In the genomic region with DNA sequence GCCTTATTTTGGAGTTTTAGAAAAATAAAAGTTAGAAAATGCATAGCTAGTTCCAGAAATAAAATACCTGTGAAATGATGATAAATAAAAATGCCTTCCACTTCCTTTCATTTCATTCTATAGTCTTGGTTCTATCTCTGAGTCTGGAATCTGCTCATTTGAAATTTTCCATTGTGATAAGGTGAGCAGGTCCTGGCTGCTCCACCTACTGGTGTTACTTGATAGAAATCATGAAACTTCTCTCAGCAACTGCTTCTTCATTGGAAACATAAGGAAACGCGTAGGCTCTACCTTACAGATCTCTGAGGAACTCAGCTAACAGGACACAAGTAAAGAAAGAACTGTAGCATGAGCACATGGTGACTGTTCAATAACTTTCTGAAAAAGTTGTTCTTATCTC, we compare ENCODE assay signal across 8 cellular contexts.
DNase-seq lines count a peak whose midpoint lies in the region; ATAC-seq, FAIRE-seq and TF ChIP-seq lines count a peak whose summit lies in the region.

No MANE protein-coding gene starts in this region.

- peak; percentile 36 for FAIRE-seq in keratinocyte (lab: Jason Lieb, UNC)

- CTCF ChIA-PET in HCT116 (lab: Charles Lee) (interaction anchor here (1.8 kb wide), 1 partner anchor 8 kb away, joined by 6 read pairs; no protein-coding TSS in a partner anchor), RWPE1 (lab: Yijun Ruan, JAX) (interaction anchor here (0.6 kb wide), 1 partner anchor 564 kb away, joined by 3 read pairs; no protein-coding TSS in a partner anchor)

- H3K9me3 ChIP-seq in HCT116 (ENCODE audit: control insufficient read depth in 1 of 2, insufficient read depth in 1 of 2, low read depth in 1 of 2, low read length in 2 of 2) (no peaks in the 10 kb centered on the region), keratinocyte (ENCODE audit: control insufficient read depth, low read depth, low read length) (no peaks in the 10 kb centered on the region)

- BruUV-seq in HCT116 (replicated peaks; lab: Mats Ljungman, UMichigan): no TSS peak

- H3K4me3 ChIP-seq in HCT116 (replicated peaks in 1 of 2; ENCODE audit: low read depth in 1 of 2, low read length in 2 of 2) (no peak overlapping the region), keratinocyte (ENCODE audit: control insufficient read depth in 2 of 3, extremely low read depth in 1 of 3, insufficient read depth in 2 of 3, low read depth in 1 of 3, low read length in 3 of 3) (no peak overlapping the region)

- H3K9ac ChIP-seq in HCT116 (ENCODE audit: low read length) (no peak overlapping the region), keratinocyte (ENCODE audit: control insufficient read depth, extremely low read depth, insufficient read depth, low read length) (no peak overlapping the region)

- no peaks in the 10 kb centered on the region for H3K36me3 ChIP-seq in HCT116 (ENCODE audit: control insufficient read depth in 1 of 2, insufficient read depth in 2 of 2, low read length in 2 of 2)
- H3K36me3 ChIP-seq in keratinocyte (ENCODE audit: control insufficient read depth in 2 of 2, extremely low read depth in 1 of 2, insufficient read depth in 2 of 2, low read length in 2 of 2): no peaks in the 10 kb centered on the region

- H3K27me3 ChIP-seq in HCT116 (ENCODE audit: insufficient read depth, low read length) (no peaks in the 10 kb centered on the region), keratinocyte (ENCODE audit: control insufficient read depth, extremely low read depth, insufficient read depth, low read length) (no peaks in the 10 kb centered on the region)

- RAD21 ChIA-PET in HCT116 (lab: Charles Lee; ENCODE audit: low non-redundant PET in 1 of 2, low total read pairs in 2 of 2, uncharacterized antibody in 2 of 2, unreplicated experiment in 2 of 2): no interaction called here

- no peaks in the 10 kb centered on the region for H3K9me3 Mint-ChIP-seq in activated naive CD4-positive, alpha-beta T cell treated with anti-CD3 and anti-CD28 coated beads, Interleukin-2, amount 50 U/mL, for 72 hours

- intact Hi-C loops in HCT116 (cut with micrococcal nuclease): no loop called here

- DNase-seq in HCT116 (ENCODE audit: low read depth, low spot score) (peak; percentile 13), RWPE1 (ENCODE audit: low spot score) (peak; percentile 22), keratinocyte (ENCODE audit: low read depth, low spot score) (no peak), cerebellar cortex (ENCODE audit: low spot score) (no peak), NCI-H510A (lab: John Stamatoyannopoulos, UW) (no peak)
- no peak for DNase-seq in activated naive CD4-positive, alpha-beta T cell treated with anti-CD3 and anti-CD28 coated beads, Interleukin-2, amount 50 U/mL, for 72 hours (ENCODE audit: low spot score in 2 of 2)

- no peak overlapping the region for H3K27ac Mint-ChIP-seq in activated naive CD4-positive, alpha-beta T cell treated with anti-CD3 and anti-CD28 coated beads, Interleukin-2, amount 50 U/mL, for 72 hours

- dilution Hi-C loops in keratinocyte (cut with MboI; ENCODE audit: extremely low pct_ligation_motif_present, low sequenced_read_pairs): no loop called here

- H4K20me1 ChIP-seq in HCT116 (ENCODE audit: insufficient read depth): no peaks in the 10 kb centered on the region
- H4K20me1 ChIP-seq in keratinocyte (ENCODE audit: control insufficient read depth, extremely low read depth, insufficient read depth, low read length): no peaks in the 10 kb centered on the region

- TF ChIP-seq RAD21 in HCT116 (IDR thresholded peaks at IDR 0.05; ENCODE audit: low read depth): peak; percentile 41

- no peaks in the 10 kb centered on the region for H3K9me2 ChIP-seq in HCT116 (ENCODE audit: insufficient read depth)

- no peaks in the 10 kb centered on the region for H3K79me2 ChIP-seq in HCT116 (ENCODE audit: insufficient read depth, low read length)
- no peaks in the 10 kb centered on the region for H3K79me2 ChIP-seq in keratinocyte (ENCODE audit: control insufficient read depth, insufficient read depth, low read length)

- H3K4me1 ChIP-seq in HCT116 (ENCODE audit: control insufficient read depth in 1 of 2, insufficient read depth in 2 of 2, low read length in 2 of 2): no peaks in the 10 kb centered on the region
- no peaks in the 10 kb centered on the region for H3K4me1 ChIP-seq in keratinocyte (ENCODE audit: control insufficient read depth, extremely low read depth, insufficient read depth, low read length)

- no peak for TF ChIP-seq POLR2A in HCT116 (IDR thresholded peaks at IDR 0.05; ENCODE audit: borderline replicate concordance, extremely low read depth, insufficient read depth, insufficient read length)

- H3K27ac ChIP-seq in C4-2B (no peak overlapping the region), HCT116 (ENCODE audit: low read depth, low read length) (no peak overlapping the region), RWPE1 (no peak overlapping the region), keratinocyte (ENCODE audit: control insufficient read depth, insufficient read depth, low read length) (no peak overlapping the region)

- H3K36me3 Mint-ChIP-seq in activated naive CD4-positive, alpha-beta T cell treated with anti-CD3 and anti-CD28 coated beads, Interleukin-2, amount 50 U/mL, for 72 hours: no peaks in the 10 kb centered on the region

- H2AFZ ChIP-seq in HCT116 (ENCODE audit: low read depth, low read length, poor library complexity, severe bottlenecking): no peak overlapping the region
- H2AFZ ChIP-seq in keratinocyte (ENCODE audit: control insufficient read depth, low read length): no peak overlapping the region

- peak; percentile 49 for ATAC-seq in HCT116
- no peak for ATAC-seq in activated naive CD4-positive, alpha-beta T cell treated with anti-CD3 and anti-CD28 coated beads, Interleukin-2, amount 50 U/mL, for 72 hours
- no peak for ATAC-seq in HG03139 (IDR thresholded peaks at IDR 0.05; ENCODE audit: unreplicated experiment)

- H3K4me2 ChIP-seq in HCT116 (ENCODE audit: low read length) (no peak overlapping the region), keratinocyte (ENCODE audit: control insufficient read depth, extremely low read depth, insufficient read depth, low read depth, low read length) (no peak overlapping the region)

- TF ChIP-seq CTCF in C4-2B (conservative IDR thresholded peaks at IDR 0.05): peak; percentile 53
- TF ChIP-seq CTCF in HCT116 (IDR thresholded peaks at IDR 0.05 in 2 of 3, conservative IDR thresholded peaks at IDR 0.05 in 1 of 3; ENCODE audit: borderline replicate concordance in 1 of 3, insufficient read depth in 1 of 3, low read depth in 2 of 3, low read length in 2 of 3): peak; percentile 36 to 63 (median 50); a peak in 5 of 6 replicates
- peak; percentile 39 for TF ChIP-seq CTCF in RWPE1 (conservative IDR thresholded peaks at IDR 0.05; ENCODE audit: low read depth)
- peak; percentile 24 to 55 (median 39) for TF ChIP-seq CTCF in keratinocyte (optimal IDR thresholded peaks at IDR 0.05 in 1 of 3, IDR thresholded peaks at IDR 0.05 in 1 of 3, conservative IDR thresholded peaks at IDR 0.05 in 1 of 3; ENCODE audit: extremely low read depth in 1 of 3, insufficient read depth in 2 of 3, low read length in 3 of 3)

- POLR2A ChIA-PET in HCT116 (lab: Charles Lee) (no interaction called here), RWPE1 (lab: Yijun Ruan, JAX; ENCODE audit: low non-redundant PET) (no interaction called here)

- H3K9me1 ChIP-seq in keratinocyte (ENCODE audit: control insufficient read depth, extremely low read depth, insufficient read depth, low read length): no peaks in the 10 kb centered on the region

TF ChIP-seq in HCT116, 20 proteins besides CTCF, POLR2A, EP300 and RAD21 (continues in another document):
- TF ChIP-seq SRF (IDR thresholded peaks at IDR 0.05; ENCODE audit: low read depth) (no peak), EGR1 (IDR thresholded peaks at IDR 0.05; ENCODE audit: low read depth) (no peak), FOSL1 (IDR thresholded peaks at IDR 0.05; ENCODE audit: low read depth) (no peak), YY1 (IDR thresholded peaks at IDR 0.05; ENCODE audit: extremely low read depth, insufficient replicate concordance, low read depth, low read length) (no peak)
- TF ChIP-seq, protein P1, sequence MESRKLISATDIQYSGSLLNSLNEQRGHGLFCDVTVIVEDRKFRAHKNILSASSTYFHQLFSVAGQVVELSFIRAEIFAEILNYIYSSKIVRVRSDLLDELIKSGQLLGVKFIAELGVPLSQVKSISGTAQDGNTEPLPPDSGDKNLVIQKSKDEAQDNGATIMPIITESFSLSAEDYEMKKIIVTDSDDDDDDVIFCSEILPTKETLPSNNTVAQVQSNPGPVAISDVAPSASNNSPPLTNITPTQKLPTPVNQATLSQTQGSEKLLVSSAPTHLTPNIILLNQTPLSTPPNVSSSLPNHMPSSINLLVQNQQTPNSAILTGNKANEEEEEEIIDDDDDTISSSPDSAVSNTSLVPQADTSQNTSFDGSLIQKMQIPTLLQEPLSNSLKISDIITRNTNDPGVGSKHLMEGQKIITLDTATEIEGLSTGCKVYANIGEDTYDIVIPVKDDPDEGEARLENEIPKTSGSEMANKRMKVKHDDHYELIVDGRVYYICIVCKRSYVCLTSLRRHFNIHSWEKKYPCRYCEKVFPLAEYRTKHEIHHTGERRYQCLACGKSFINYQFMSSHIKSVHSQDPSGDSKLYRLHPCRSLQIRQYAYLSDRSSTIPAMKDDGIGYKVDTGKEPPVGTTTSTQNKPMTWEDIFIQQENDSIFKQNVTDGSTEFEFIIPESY (IDR thresholded peaks at IDR 0.05; ENCODE audit: extremely low read depth, insufficient replicate concordance, low read length): no peak
- TF ChIP-seq, protein P2, sequence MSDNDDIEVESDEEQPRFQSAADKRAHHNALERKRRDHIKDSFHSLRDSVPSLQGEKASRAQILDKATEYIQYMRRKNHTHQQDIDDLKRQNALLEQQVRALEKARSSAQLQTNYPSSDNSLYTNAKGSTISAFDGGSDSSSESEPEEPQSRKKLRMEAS (IDR thresholded peaks at IDR 0.05): no peak

Comparison
In these comparisons a context has a peak if more than half of its experiments do, and no peak if none do; other contexts are left out.
1. DNase-seq: peak in HCT116 (single experiment) and RWPE1 (single experiment); none in keratinocyte (single experiment), cerebellar cortex (single experiment), NCI-H510A (single experiment) and activated naive CD4-positive, alpha-beta T cell treated with anti-CD3 and anti-CD28 coated beads, Interleukin-2, amount 50 U/mL, for 72 hours (0 of 2).
2. Peak in every context shown above with its lines, with median percentiles within 50 percentile points of each other: CTCF ChIP-seq.